Comparison of ENCODE assay signal across 8 cellular contexts in genomic region chr2:237662671-237663093, GRCh38. TPM values are rescaled to one million over a fixed set of nuclear protein-coding genes. Genes with fewer than 3 reads are reported as not detected.
DNase-seq lines count a peak whose midpoint lies in the region; ATAC-seq, FAIRE-seq and TF ChIP-seq lines count a peak whose summit lies in the region.

No MANE protein-coding gene starts in this region.

- no peak for TF ChIP-seq POLR2A in HepG2 (IDR thresholded peaks at IDR 0.05; ENCODE audit: insufficient read depth in 1 of 2, low read depth in 2 of 2, low read length in 2 of 2)

- peak; percentile 81 for FAIRE-seq in HepG2 (lab: Jason Lieb, UNC)

- in situ Hi-C loops in HepG2 (cut with HindIII; ENCODE audit: extremely low pct_ligation_motif_present, low pct_unique_long_range_greater_than_20kb): no loop called here
- in situ Hi-C loops in ACHN (cut with HindIII; ENCODE audit: low pct_ligation_motif_present, low pct_unique_long_range_greater_than_20kb, low sequenced_read_pairs): no loop called here

- no peak for TF ChIP-seq CTCF in coronary artery (IDR thresholded peaks at IDR 0.05)
- no peak for TF ChIP-seq CTCF in HepG2 (CRISPR knock-in tag; IDR thresholded peaks at IDR 0.05)

- 17% methylated on average over 13 of the region's 13 CpGs for WGBS in HepG2 (ENCODE audit: low lambda C conversion rate)

- intact Hi-C loops in HepG2 (cut with micrococcal nuclease; ENCODE audit: unreplicated experiment): no loop called here

- H3K4me3 ChIP-seq in coronary artery (no peak overlapping the region), HepG2 (replicated peaks in 1 of 3; ENCODE audit: insufficient read depth in 1 of 3, low read depth in 2 of 3, low read length in 3 of 3) (peak overlapping the region in 1 of 3 experiments; percentile 16; a peak in 1 of 6 replicates)

- peak overlapping the region; percentile 60 for H3K4me2 ChIP-seq in HepG2 (ENCODE audit: low read depth, low read length)

- BruUV-seq in HepG2 (replicated peaks; lab: Mats Ljungman, UMichigan): no TSS peak

- no peaks in the 10 kb centered on the region for H3K36me3 ChIP-seq in HepG2 (replicated peaks in 1 of 2; ENCODE audit: control insufficient read depth in 1 of 2, insufficient read depth in 2 of 2, low read length in 2 of 2)

- POLR2A ChIA-PET in HepG2 (lab: Yijun Ruan, JAX): interaction anchor here (1.4 kb wide), 1 partner anchor 49 kb away, joined by 3 read pairs; no protein-coding TSS in a partner anchor

- no peaks in the 10 kb centered on the region for H3K79me2 ChIP-seq in HepG2 (ENCODE audit: insufficient read depth, low read length)

- peaks cover 41% of the 10 kb centered on the region for H3K4me1 ChIP-seq in HepG2 (ENCODE audit: insufficient read depth, low read length)

- no peaks in the 10 kb centered on the region for H3K9me3 ChIP-seq in HepG2 (ENCODE audit: low read length)

- H3K27ac ChIP-seq in coronary artery (peak overlapping the region; percentile 64 to 68), HepG2 (ENCODE audit: extremely low read length, insufficient read depth, low read length) (no peak overlapping the region)

- TF ChIP-seq RAD21 in HepG2 (CRISPR knock-in tag; IDR thresholded peaks at IDR 0.05): no peak

- CTCF ChIA-PET in HepG2 (lab: Yijun Ruan, JAX; ENCODE audit: low intra/inter-chr PET ratio, low total read pairs): interaction anchor here (0.8 kb wide), 1 partner anchor 83 kb away, joined by 3 read pairs; no protein-coding TSS in a partner anchor

- H2AFZ ChIP-seq in HepG2 (ENCODE audit: low read length): no peak overlapping the region

- DNase-seq in NCI-H2029 treated with DMSO at 0.1 percent for 48 hours (lab: John Stamatoyannopoulos, UW) (peak; percentile 95), T-helper 9 cell (peak; percentile 18), coronary artery (ENCODE audit: low spot score) (peak; percentile 95), HepG2 (ENCODE audit: low spot score) (peak; percentile 71), HuH-7.5 (ENCODE audit: low spot score) (no peak), ACHN (no peak)
- peak in 2 of 3 experiments; percentile 8 to 14 for DNase-seq in stimulated activated CD4-positive, alpha-beta T cell treated with anti-CD3 and anti-CD28 coated beads, TNF-alpha, amount 100 ng/mL, for 4 hours (ENCODE audit: low read depth in 3 of 3)

- H3K27me3 ChIP-seq in HepG2 (ENCODE audit: control insufficient read depth in 1 of 2, insufficient read depth in 2 of 2, low read length in 2 of 2): no peaks in the 10 kb centered on the region

- no peak for TF ChIP-seq EP300 in HepG2 (IDR thresholded peaks at IDR 0.05; ENCODE audit: low read depth in 2 of 2, low read length in 2 of 2)
- TF ChIP-seq EP300 in HepG2 (CRISPR knock-in tag; IDR thresholded peaks at IDR 0.05; ENCODE audit: borderline replicate concordance): no peak

- H3K9ac ChIP-seq in HepG2 (ENCODE audit: insufficient read depth, low read depth, low read length): no peak overlapping the region

- no peaks in the 10 kb centered on the region for H4K20me1 ChIP-seq in HepG2 (ENCODE audit: insufficient read depth, low read length)

- peak; percentile 56 for ATAC-seq in GM21447 (IDR thresholded peaks at IDR 0.05; ENCODE audit: unreplicated experiment)
- ATAC-seq in HepG2: peak; percentile 82

TF ChIP-seq in HepG2, 621 proteins besides CTCF, POLR2A, EP300 and RAD21 (continues in another document):
- TF ChIP-seq FOXA3 (CRISPR knock-in tag; IDR thresholded peaks at IDR 0.05): 0 out of 2 replicates have a peak, but pooled peaks have one; percentile 8
- TF ChIP-seq SALL1 (CRISPR knock-in tag; IDR thresholded peaks at IDR 0.05): peak; percentile 29; the same call in 1 of the 2 replicates
- peak; percentile 58 for TF ChIP-seq RBM22 (optimal IDR thresholded peaks at IDR 0.05; ENCODE audit: low read length)
- peak; percentile 26; the same call in 1 of the 2 replicates for TF ChIP-seq THAP9 (CRISPR knock-in tag; IDR thresholded peaks at IDR 0.05; ENCODE audit: borderline replicate concordance)
- no peak for TF ChIP-seq TFDP2 (CRISPR knock-in tag; IDR thresholded peaks at IDR 0.05)
- TF ChIP-seq MXI1 (IDR thresholded peaks at IDR 0.05; ENCODE audit: borderline replicate concordance, low read depth, low read length): 0 out of 3 replicates have a peak, but pooled peaks have one; percentile 58
- 0 out of 2 replicates have a peak, but pooled peaks have one; percentile 58 for TF ChIP-seq U2AF2 (IDR thresholded peaks at IDR 0.05; ENCODE audit: low read depth, low read length)
- TF ChIP-seq PBX2 (CRISPR knock-in tag; IDR thresholded peaks at IDR 0.05): 0 out of 2 replicates have a peak, but pooled peaks have one; percentile 53
- TF ChIP-seq RFX1 (IDR thresholded peaks at IDR 0.05): peak; percentile 85
- TF ChIP-seq ZNF121 (CRISPR knock-in tag; IDR thresholded peaks at IDR 0.05): peak; percentile 83
- TF ChIP-seq ZNF501 (CRISPR knock-in tag; IDR thresholded peaks at IDR 0.05): 0 out of 2 replicates have a peak, but pooled peaks have one; percentile 28
- TF ChIP-seq XRCC5 (optimal IDR thresholded peaks at IDR 0.05; ENCODE audit: low read length): peak; percentile 63

RNA-seq across cellular contexts. Expression of gene LRRFIP1, which starts 35.3 kb away (rescaled TPM):
- 15.9 and 22.0 TPM in 2 replicates for total RNA-seq in HepG2 (2016; rRNA removed; fragmentation: Illumina TruSeq; extraction: Trizol)
- 11.0 and 11.2 TPM in 2 replicates for total RNA-seq in HepG2 (2016; cell fraction: cytosol; rRNA removed; fragmentation: Illumina TruSeq; extraction: Trizol; ENCODE audit: low read depth)
- total RNA-seq in HepG2 (2016; cell fraction: insoluble cytoplasmic fraction; rRNA removed; fragmentation: Illumina TruSeq; extraction: Trizol): 15.6 and 24.6 TPM in 2 replicates
- 18.1 and 18.4 TPM in 2 replicates for total RNA-seq in HepG2 (2016; cell fraction: membrane; rRNA removed; fragmentation: Illumina TruSeq; extraction: Trizol)
- total RNA-seq in HepG2 (2016; cell fraction: nucleus; rRNA removed; fragmentation: Illumina TruSeq; extraction: Trizol): 31.0 and 33.7 TPM in 2 replicates
- polyA plus RNA-seq in HepG2 (2011; rRNA removed): 31.2 and 40.5 TPM in 2 replicates
- polyA plus RNA-seq in HepG2 (2011; cell fraction: cytosol; rRNA removed): 19.8 and 25.0 TPM in 2 replicates
- polyA plus RNA-seq in HepG2 (2011; cell fraction: nucleus; rRNA removed): 43.1 TPM in 2 replicates
- 48.6 and 68.2 TPM in 2 replicates for polyA plus RNA-seq in HepG2 (2012)
- 5.6 and 6.5 TPM in 2 replicates for polyA plus RNA-seq in HepG2 (2016; cell fraction: cytosol; fragmentation: Illumina TruSeq; extraction: Trizol; ENCODE audit: low read depth)
- polyA plus RNA-seq in HepG2 (2016; cell fraction: insoluble cytoplasmic fraction; fragmentation: Illumina TruSeq; extraction: Trizol; ENCODE audit: low read depth): 43.3 and 43.5 TPM in 2 replicates
- polyA plus RNA-seq in HepG2 (2016; cell fraction: membrane; fragmentation: Illumina TruSeq; extraction: Trizol; ENCODE audit: low read depth): 10.6 and 13.6 TPM in 2 replicates
- 55.6 and 61.1 TPM in 2 replicates for polyA plus RNA-seq in HepG2 (2016; cell fraction: nucleus; fragmentation: Illumina TruSeq; extraction: Trizol; ENCODE audit: insufficient read depth, low read depth)
- polyA minus RNA-seq in HepG2 (2011; rRNA and poly(A)+ RNA removed; ENCODE audit: low replicate concordance): 26.4 and 35.1 TPM in 2 replicates
- polyA minus RNA-seq in HepG2 (2011; cell fraction: cytosol; rRNA and poly(A)+ RNA removed): 26.2 and 26.7 TPM in 2 replicates
- polyA minus RNA-seq in HepG2 (2011; cell fraction: nucleus; rRNA and poly(A)+ RNA removed): 97.5 and 100 TPM in 2 replicates

Comparison
In these comparisons a context has a peak if more than half of its experiments do, and no peak if none do; other contexts are left out.
1. DNase-seq: peak in NCI-H2029 treated with DMSO at 0.1 percent for 48 hours (single experiment), T-helper 9 cell (single experiment), coronary artery (single experiment), HepG2 (single experiment) and stimulated activated CD4-positive, alpha-beta T cell treated with anti-CD3 and anti-CD28 coated beads, TNF-alpha, amount 100 ng/mL, for 4 hours (2 of 3); none in HuH-7.5 (single experiment) and ACHN (single experiment).